Comparison of ENCODE assay signal across 15 cellular contexts in the genomic region with DNA sequence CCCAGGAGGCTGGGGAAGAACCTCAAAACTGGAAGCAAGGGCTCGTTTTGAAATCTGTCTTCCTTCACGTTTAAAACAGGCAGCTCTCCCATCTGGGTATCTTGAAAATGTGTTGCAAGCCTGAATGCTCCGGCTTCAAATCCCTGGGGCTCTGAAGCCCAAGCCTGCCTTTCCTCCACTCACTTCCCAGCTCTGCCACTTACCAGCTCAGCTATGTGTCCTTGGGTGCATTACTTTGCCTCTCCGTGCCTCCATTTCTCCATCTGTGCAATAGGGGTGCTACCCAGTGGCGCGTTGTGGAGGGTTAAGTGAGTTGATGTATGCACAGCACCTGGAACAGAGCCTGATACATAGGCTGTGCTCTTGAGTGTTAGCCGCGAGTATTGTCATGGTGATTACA.
DNase-seq lines count a peak whose midpoint lies in the region; ATAC-seq and TF ChIP-seq lines count a peak whose summit lies in the region.
"Had no signal": no experiment of that assay in that cellular context is flagged by ENCODE, and none has a peak within 500 bp of the region (broad histone marks: within the 10 kb centered on the region; RNA-seq: fewer than 3 reads in every experiment).

No MANE protein-coding gene starts in this region.

- H2BK15ac ChIP-seq in neuronal stem cell (ENCODE audit: low read length) = no peak overlapping the region

- DNase-seq in neuronal stem cell (ENCODE audit: low spot score) (no peak), dorsolateral prefrontal cortex (no peak), NCI-H526 treated with DMSO at 0.1 percent for 48 hours (lab: John Stamatoyannopoulos, UW) (no peak)
- DNase-seq: cortex of kidney had no signal

- no peak overlapping the region for H3K4ac ChIP-seq in neuronal stem cell (ENCODE audit: low read length)

- H3K23ac ChIP-seq in neuronal stem cell (ENCODE audit: low read depth, low read length, poor library complexity) = no peak overlapping the region

- H2BK120ac ChIP-seq in neuronal stem cell (ENCODE audit: low read depth, low read length) = no peak overlapping the region

- H4K20me1 ChIP-seq in KMS-11 (ENCODE audit: insufficient read depth) = no peaks in the 10 kb centered on the region

- H3K9ac ChIP-seq in ES-I3 (ENCODE audit: low read depth, low read length) (peak overlapping the region; percentile 25; the same call in 1 of the 2 replicates), KMS-11 (no peak overlapping the region), neuronal stem cell (ENCODE audit: low read depth, low read length, poor library complexity) (no peak overlapping the region)

- H3K27ac ChIP-seq in KMS-11 (no peak overlapping the region), neuronal stem cell (replicated peaks; ENCODE audit: low read length) (no peak overlapping the region), dorsolateral prefrontal cortex (no peak overlapping the region)
- H3K27ac ChIP-seq: brain microvascular endothelial cell, psoas muscle, tibial nerve had no signal

- no peak overlapping the region for H4K91ac ChIP-seq in neuronal stem cell (ENCODE audit: low read depth, low read length, poor library complexity)

- H3K4me3 Mint-ChIP-seq in dendritic cell treated with granulocyte-macrophage colony-stimulating factor and Interleukin-4, amounts not matched to agents 40 ng/mL and 50 ng/mL, for 4 days = no peak overlapping the region
- H3K4me3 Mint-ChIP-seq: activated CD4-positive, alpha-beta T cell treated with anti-CD3 and anti-CD28 coated beads, Interleukin-2, amount 10 ng/mL, durations not matched to agents 7 days and 5 days; activated naive CD8-positive, alpha-beta T cell treated with anti-CD3 and anti-CD28 coated beads for 36 hours; activated T-helper 17 cell treated with anti-CD3 and anti-CD28 coated beads, Interleukin-2, amount 50 U/mL, for 72 hours; natural killer cell had no signal

- no peaks in the 10 kb centered on the region for H3K36me3 ChIP-seq in ES-I3 (ENCODE audit: insufficient read depth, low read length)
- no peaks in the 10 kb centered on the region for H3K36me3 ChIP-seq in KMS-11 (ENCODE audit: insufficient read depth)
- H3K36me3 ChIP-seq in neuronal stem cell (replicated peaks in 1 of 2; ENCODE audit: control insufficient read depth in 2 of 2, insufficient read depth in 2 of 2, low read length in 2 of 2) = no peaks in the 10 kb centered on the region
- H3K36me3 ChIP-seq: brain microvascular endothelial cell, tibial nerve had no signal

- H3K4me2 ChIP-seq in KMS-11 (no peak overlapping the region), neuronal stem cell (ENCODE audit: insufficient read depth, low read length, poor library complexity, severe bottlenecking) (no peak overlapping the region)

- no peaks in the 10 kb centered on the region for H3K36me3 Mint-ChIP-seq in dendritic cell treated with granulocyte-macrophage colony-stimulating factor and Interleukin-4, amounts not matched to agents 40 ng/mL and 50 ng/mL, for 4 days (ENCODE audit: low read depth)
- H3K36me3 Mint-ChIP-seq: activated naive CD8-positive, alpha-beta T cell treated with anti-CD3 and anti-CD28 coated beads for 36 hours; natural killer cell had no signal

- H3K27ac Mint-ChIP-seq in dendritic cell treated with granulocyte-macrophage colony-stimulating factor and Interleukin-4, amounts not matched to agents 40 ng/mL and 50 ng/mL, for 4 days = peak overlapping the region; percentile 68
- H3K27ac Mint-ChIP-seq: activated CD4-positive, alpha-beta T cell treated with anti-CD3 and anti-CD28 coated beads, Interleukin-2, amount 10 ng/mL, durations not matched to agents 7 days and 5 days; activated naive CD8-positive, alpha-beta T cell treated with anti-CD3 and anti-CD28 coated beads for 36 hours; activated T-helper 17 cell treated with anti-CD3 and anti-CD28 coated beads, Interleukin-2, amount 50 U/mL, for 72 hours; natural killer cell had no signal

- no peaks in the 10 kb centered on the region for H3K79me1 ChIP-seq in neuronal stem cell (ENCODE audit: low read depth, low read length)

- ATAC-seq in HG02973 (IDR thresholded peaks at IDR 0.05; ENCODE audit: unreplicated experiment) = no peak

- intact Hi-C loops in dendritic cell treated with granulocyte-macrophage colony-stimulating factor and Interleukin-4, amounts not matched to agents 40 ng/mL and 50 ng/mL, for 4 days (cut with micrococcal nuclease) = loop anchor here (1.0 to 10.0 kb wide), 2 partner anchors 180 to 241 kb away; no protein-coding TSS in a partner anchor
- intact Hi-C loops in dorsolateral prefrontal cortex (cut with DNase I) = loop anchor here (10.0 kb wide), 1 partner anchor 240 kb away; the partner anchor contains the start of gene SAMD4A (in 2 of the 2)

- H2BK12ac ChIP-seq in neuronal stem cell (ENCODE audit: low read length) = no peak overlapping the region

- H3K79me2 ChIP-seq in KMS-11 (ENCODE audit: insufficient read depth, low read depth) = no peaks in the 10 kb centered on the region

- H3K4me1 ChIP-seq in ES-I3 (ENCODE audit: insufficient read depth, low read length) (peaks cover 14% of the 10 kb centered on the region), KMS-11 (ENCODE audit: low read depth, poor library complexity, severe bottlenecking) (peaks cover 3% of the 10 kb centered on the region), neuronal stem cell (ENCODE audit: control insufficient read depth in 2 of 2, insufficient read depth in 1 of 2, low read depth in 1 of 2, low read length in 2 of 2) (peaks cover 0 to 2% of the 10 kb centered on the region in 2 donors)
- H3K4me1 ChIP-seq: psoas muscle had no signal

- no CpG with 5 or more reads among the region's 8 CpGs for WGBS in neuronal stem cell (ENCODE audit: extremely low coverage in 2 of 2, insufficient read length in 2 of 2, insufficient replicate concordance in 1 of 2), 2 donors

- H3K4me1 Mint-ChIP-seq in dendritic cell treated with granulocyte-macrophage colony-stimulating factor and Interleukin-4, amounts not matched to agents 40 ng/mL and 50 ng/mL, for 4 days (ENCODE audit: low read depth) = peaks cover 9% of the 10 kb centered on the region
- H3K4me1 Mint-ChIP-seq: activated T-helper 17 cell treated with anti-CD3 and anti-CD28 coated beads, Interleukin-2, amount 50 U/mL, for 72 hours had no signal

- H3K9me3 Mint-ChIP-seq in dendritic cell treated with granulocyte-macrophage colony-stimulating factor and Interleukin-4, amounts not matched to agents 40 ng/mL and 50 ng/mL, for 4 days = no peaks in the 10 kb centered on the region
- H3K9me3 Mint-ChIP-seq: activated CD4-positive, alpha-beta T cell treated with anti-CD3 and anti-CD28 coated beads, Interleukin-2, amount 10 ng/mL, durations not matched to agents 7 days and 5 days; activated naive CD8-positive, alpha-beta T cell treated with anti-CD3 and anti-CD28 coated beads for 36 hours; activated T-helper 17 cell treated with anti-CD3 and anti-CD28 coated beads, Interleukin-2, amount 50 U/mL, for 72 hours; natural killer cell had no signal

- no peaks in the 10 kb centered on the region for H3K27me3 ChIP-seq in KMS-11 (ENCODE audit: insufficient read depth, low read depth)
- H3K27me3 ChIP-seq in neuronal stem cell (ENCODE audit: control insufficient read depth in 3 of 3, insufficient read depth in 3 of 3, low read depth in 1 of 3, low read length in 3 of 3) = peaks cover 0 to 10% (median 0%) of the 10 kb centered on the region in 3 experiments
- no peaks in the 10 kb centered on the region for H3K27me3 ChIP-seq in dorsolateral prefrontal cortex
- H3K27me3 ChIP-seq: brain microvascular endothelial cell, tibial nerve had no signal

- TF ChIP-seq CTCF in KMS-11 (conservative IDR thresholded peaks at IDR 0.05; ENCODE audit: low read depth, low read length) = no peak
- no peak for TF ChIP-seq CTCF in dorsolateral prefrontal cortex (IDR thresholded peaks at IDR 0.05 in 54 of 56, conservative IDR thresholded peaks at IDR 0.05 in 2 of 56; ENCODE audit: low read depth in 1 of 56, partially characterized antibody in 56 of 56)

- H3K9me3 ChIP-seq in ES-I3 (ENCODE audit: control insufficient read depth, insufficient read depth, low read length) = no peaks in the 10 kb centered on the region
- H3K9me3 ChIP-seq in neuronal stem cell (replicated peaks in 1 of 2; ENCODE audit: control insufficient read depth in 2 of 2, insufficient read depth in 1 of 2, low read depth in 1 of 2, low read length in 2 of 2) = no peaks in the 10 kb centered on the region
- H3K9me3 ChIP-seq: psoas muscle, tibial nerve had no signal

- H3K14ac ChIP-seq in neuronal stem cell (ENCODE audit: low read length) = no peak overlapping the region

- H2AFZ ChIP-seq in KMS-11 (ENCODE audit: low read depth) (peak overlapping the region; percentile 66; the same call in 1 of the 2 replicates), neuronal stem cell (ENCODE audit: low read length) (peak overlapping the region; percentile 68)

- peaks cover 21% of the 10 kb centered on the region for H3K27me3 Mint-ChIP-seq in dendritic cell treated with granulocyte-macrophage colony-stimulating factor and Interleukin-4, amounts not matched to agents 40 ng/mL and 50 ng/mL, for 4 days

- H2AK5ac ChIP-seq in neuronal stem cell (ENCODE audit: low read depth, low read length) = no peak overlapping the region

- H2BK5ac ChIP-seq in neuronal stem cell (ENCODE audit: low read length) = no peak overlapping the region

- H3K4me3 ChIP-seq in KMS-11 (IDR thresholded peaks at IDR 0.05; ENCODE audit: insufficient read depth, low read depth, low read length) (no peak overlapping the region), neuronal stem cell (ENCODE audit: low read length in 2 of 2) (no peak overlapping the region), dorsolateral prefrontal cortex (peak overlapping the region in 26 of 59 donors; percentile 3 to 52 (median 24))

- H4K8ac ChIP-seq in neuronal stem cell (ENCODE audit: low read depth, low read length) = no peak overlapping the region

- no peak overlapping the region for H3K18ac ChIP-seq in neuronal stem cell (ENCODE audit: low read length)
